ENCODE assay signal across 18 cellular contexts in the genomic region with DNA sequence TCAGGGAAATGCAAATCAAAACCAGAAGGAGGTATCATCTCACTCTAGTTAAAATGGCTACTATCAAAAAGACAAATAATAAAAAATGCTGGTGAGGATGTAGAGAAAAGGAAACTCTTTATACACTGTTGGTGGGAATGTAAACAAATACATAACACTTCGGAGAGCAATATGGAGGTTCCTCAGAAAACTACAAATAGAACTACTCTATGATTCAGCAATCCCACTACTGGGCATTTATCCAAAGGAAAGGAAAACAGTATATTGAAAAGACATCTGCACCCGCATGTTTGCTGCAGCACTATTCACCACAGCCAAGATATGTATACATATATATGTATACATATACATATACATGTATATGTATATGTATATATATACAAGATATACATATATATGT.
"Had no signal": no experiment of that assay in that cellular context is flagged by ENCODE, and none has a peak within 500 bp of the region (broad histone marks: within the 10 kb centered on the region; RNA-seq: fewer than 3 reads in every experiment).

No MANE protein-coding gene starts in this region.

- H3K9me3 Mint-ChIP-seq: activated T-helper 2 cell treated with anti-CD3 and anti-CD28 coated beads, Interferon-gamma antibody, Interleukin-2, Interleukin-4, amounts not matched to agents 10 μg/mL and 5 μg/mL and 100 μg/mL, durations not matched to agents 14 hours and 24 hours and 36 hours had no signal

- H3K4me3 ChIP-seq: coronary artery, lung, smooth muscle cell, tibial artery, vagina had no signal

- H3K4me1 ChIP-seq: tibial artery, vagina had no signal

- H3K4me3 Mint-ChIP-seq: activated naive CD4-positive, alpha-beta T cell treated with anti-CD3 and anti-CD28 coated beads, Interleukin-2, amount 50 U/mL, for 24 hours; naive B cell; stimulated activated memory B cell treated with anti-CD40 and anti-IgM and Interleukin-4, amounts not matched to agents 10 μg/mL and 1 μg/mL and 100 μg/mL, for 72 hours had no signal

- H3K27ac ChIP-seq: coronary artery, neutrophil, tibial artery, vagina had no signal

- H3K36me3 Mint-ChIP-seq: activated naive CD4-positive, alpha-beta T cell treated with anti-CD3 and anti-CD28 coated beads, Interleukin-2, amount 50 U/mL, for 24 hours; naive B cell; stimulated activated memory B cell treated with anti-CD40 and anti-IgM and Interleukin-4, amounts not matched to agents 10 μg/mL and 1 μg/mL and 100 μg/mL, for 72 hours had no signal

- H3K9me3 ChIP-seq: neutrophil, tibial artery, vagina had no signal

- DNase-seq: activated CD4-positive, alpha-beta T cell treated with anti-CD3 and anti-CD28 coated beads, Interleukin-2, amount 50 U/mL, for 1 hour; activated T-cell treated with anti-CD3 and anti-CD28 coated beads for 4 hours; amniotic stem cell; effector memory CD4-positive, alpha-beta T cell; head of caudate nucleus; left colon; naive B cell; right cardiac atrium; T-helper 2 cell; tibial artery had no signal

- H3K4me1 Mint-ChIP-seq: activated naive CD4-positive, alpha-beta T cell treated with anti-CD3 and anti-CD28 coated beads, Interleukin-2, amount 50 U/mL, for 24 hours; naive B cell; stimulated activated memory B cell treated with anti-CD40 and anti-IgM and Interleukin-4, amounts not matched to agents 10 μg/mL and 1 μg/mL and 100 μg/mL, for 72 hours had no signal

- ATAC-seq: left colon; right cardiac atrium; stimulated activated memory B cell treated with anti-CD40 and anti-IgM and Interleukin-4, amounts not matched to agents 10 μg/mL and 1 μg/mL and 100 μg/mL, for 72 hours had no signal

- H3K27ac Mint-ChIP-seq: activated naive CD4-positive, alpha-beta T cell treated with anti-CD3 and anti-CD28 coated beads, Interleukin-2, amount 50 U/mL, for 24 hours; activated T-helper 2 cell treated with anti-CD3 and anti-CD28 coated beads, Interferon-gamma antibody, Interleukin-2, Interleukin-4, amounts not matched to agents 10 μg/mL and 5 μg/mL and 100 μg/mL, durations not matched to agents 14 hours and 24 hours and 36 hours; naive B cell; stimulated activated memory B cell treated with anti-CD40 and anti-IgM and Interleukin-4, amounts not matched to agents 10 μg/mL and 1 μg/mL and 100 μg/mL, for 72 hours had no signal

- H3K4me2 ChIP-seq: smooth muscle cell had no signal

- H3K36me3 ChIP-seq: neutrophil, tibial artery, vagina had no signal

- H3K27me3 Mint-ChIP-seq: activated naive CD4-positive, alpha-beta T cell treated with anti-CD3 and anti-CD28 coated beads, Interleukin-2, amount 50 U/mL, for 24 hours; naive B cell; stimulated activated memory B cell treated with anti-CD40 and anti-IgM and Interleukin-4, amounts not matched to agents 10 μg/mL and 1 μg/mL and 100 μg/mL, for 72 hours had no signal

- H3K27me3 ChIP-seq: neutrophil, tibial artery, vagina had no signal
